ENCODE assay signal across 8 cellular contexts in the genomic region with DNA sequence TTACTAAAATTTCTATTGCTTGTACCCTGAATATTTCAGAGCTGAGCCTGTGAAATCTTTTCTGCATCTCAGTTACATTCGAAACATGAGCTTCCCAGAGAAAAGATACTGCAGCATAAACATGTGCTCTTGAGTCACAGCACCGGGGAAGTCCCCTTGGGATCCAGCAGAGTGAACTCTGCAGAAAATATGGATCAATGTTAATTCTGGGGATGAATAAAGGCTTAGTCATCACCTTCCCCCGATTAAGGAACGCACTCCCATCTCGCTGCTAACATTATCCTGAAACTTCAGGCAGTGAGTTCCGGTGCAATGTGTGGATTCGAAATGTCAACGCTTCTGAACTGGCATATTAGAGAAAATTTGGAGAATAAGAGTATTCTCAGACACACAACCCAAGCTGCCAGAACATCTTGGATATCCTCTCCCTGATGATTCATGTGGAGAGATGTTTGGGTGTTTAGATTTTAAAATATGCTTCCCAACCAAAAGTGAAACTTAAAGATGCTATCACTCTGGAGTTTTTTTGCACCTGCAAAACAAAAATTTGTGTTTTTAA.
DNase-seq lines count a peak whose midpoint lies in the region; ATAC-seq and FAIRE-seq lines count a peak whose summit lies in the region.

No MANE protein-coding gene starts in this region.

- H3K4me1 ChIP-seq in thymus (ENCODE audit: control insufficient read depth, insufficient read depth, low read length): peaks cover 22% of the 10 kb centered on the region

- H3K9me3 ChIP-seq in thymus (ENCODE audit: control insufficient read depth): no peaks in the 10 kb centered on the region

- peak overlapping the region; percentile 46 for H3K27ac ChIP-seq in thymus (ENCODE audit: low read depth)

- no peaks in the 10 kb centered on the region for H3K27me3 ChIP-seq in thymus (ENCODE audit: control insufficient read depth, insufficient read depth)

- peak; percentile 83 for DNase-seq in amniotic stem cell (lab: John Stamatoyannopoulos, UW)
- DNase-seq in kidney tubule cell (ENCODE audit: low spot score): peak; percentile 95
- no peak for DNase-seq in cerebellar cortex (ENCODE audit: low spot score)
- DNase-seq in cerebellum (ENCODE audit: low spot score): no peak

- H3K36me3 ChIP-seq in thymus (ENCODE audit: control insufficient read depth, insufficient read depth): peaks cover 12% of the 10 kb centered on the region

- 88% methylated on average over 8 of the region's 8 CpGs for WGBS in thymus

- peak; percentile 76 for FAIRE-seq in A204.1 (lab: Jason Lieb, UNC)

- H3K4me3 ChIP-seq in thymus (ENCODE audit: low read length): no peak overlapping the region

- ATAC-seq in HG03196 (IDR thresholded peaks at IDR 0.05; ENCODE audit: unreplicated experiment) (peak; percentile 0), GM18909 (IDR thresholded peaks at IDR 0.05; ENCODE audit: poor library complexity, unreplicated experiment) (no peak)

Comparison
In these comparisons a context has a peak if more than half of its experiments do, and no peak if none do; other contexts are left out.
1. DNase-seq: peak in amniotic stem cell (single experiment) and kidney tubule cell (single experiment); none in cerebellar cortex (single experiment) and cerebellum (single experiment).